10 cellular contexts compared by ENCODE assay signal in genomic region chr19:32318884-32319520, GRCh38. TPM values are rescaled to one million over a fixed set of nuclear protein-coding genes. Genes with fewer than 3 reads are reported as not detected.
DNase-seq lines count a peak whose midpoint lies in the region; ATAC-seq, FAIRE-seq and TF ChIP-seq lines count a peak whose summit lies in the region.
"Had no signal": no experiment of that assay in that cellular context is flagged by ENCODE, and none has a peak within 500 bp of the region (broad histone marks: within the 10 kb centered on the region; RNA-seq: fewer than 3 reads in every experiment).

No MANE protein-coding gene starts in this region.

- H4K20me1 ChIP-seq in SK-N-SH (ENCODE audit: insufficient read depth), result no peaks in the 10 kb centered on the region

- TF ChIP-seq RAD21 in SK-N-SH (IDR thresholded peaks at IDR 0.05; ENCODE audit: low read length), result peak; percentile 33; the same call in 1 of the 2 replicates

- no peaks in the 10 kb centered on the region for H3K4me1 ChIP-seq in SK-N-SH (ENCODE audit: control insufficient read depth in 1 of 2, insufficient read depth in 2 of 2, low read depth in 1 of 2, low read length in 1 of 2)

- H3K4me3 ChIP-seq in AG04449 (ENCODE audit: low read depth, low read length) (no peak overlapping the region), SK-N-SH (ENCODE audit: low read depth in 2 of 2, low read length in 1 of 2) (no peak overlapping the region), kidney epithelial cell (ENCODE audit: low read depth, low read length) (no peak overlapping the region)

- no peak for FAIRE-seq in RCC 7860 (lab: Jason Lieb, UNC)

- no peaks in the 10 kb centered on the region for H3K9me2 ChIP-seq in SK-N-SH

- H3K9ac ChIP-seq in SK-N-SH, result no peak overlapping the region

- POLR2A ChIA-PET in AG04449 (lab: Yijun Ruan, JAX), result no interaction called here
- POLR2A ChIA-PET in SK-N-SH (lab: Yijun Ruan, JAX), result interaction anchor here (0.6 kb wide), 1 partner anchor 17 kb away, joined by 3 read pairs; no protein-coding TSS in a partner anchor

- H3K9me3 ChIP-seq in SK-N-SH, result no peaks in the 10 kb centered on the region

- DNase-seq in AG04449 (ENCODE audit: low read depth, low spot score) (no peak), SK-N-SH (peak; percentile 64), kidney epithelial cell (ENCODE audit: low read depth) (no peak), RCC 7860 (ENCODE audit: low spot score) (no peak), activated gamma-delta T cell treated with Interleukin-2 at 50 U/mL for 16 hours (no peak)
- DNase-seq: kidney glomerular epithelial cell, NCI-H226 had no signal

- WGBS in SK-N-SH (ENCODE audit: low lambda C conversion rate), result 46% methylated on average over 5 of the region's 5 CpGs

- H3K36me3 ChIP-seq in SK-N-SH (replicated peaks in 1 of 2; ENCODE audit: control insufficient read depth in 1 of 2, insufficient read depth in 2 of 2, low read length in 1 of 2) (no peaks in the 10 kb centered on the region), kidney epithelial cell (ENCODE audit: control insufficient read depth, insufficient read depth, low read length) (no peaks in the 10 kb centered on the region)

- H3F3A ChIP-seq in SK-N-SH (replicated peaks; ENCODE audit: insufficient read depth), result no peaks in the 10 kb centered on the region

- H3K79me2 ChIP-seq in SK-N-SH (ENCODE audit: insufficient read depth), result no peaks in the 10 kb centered on the region

- CTCF ChIA-PET in AG04449 (lab: Yijun Ruan, JAX), result interaction anchor here (1.2 to 1.3 kb wide), 2 partner anchors 12 to 31 kb away, joined by 3 to 4 read pairs; no protein-coding TSS in a partner anchor
- CTCF ChIA-PET in SK-N-SH (lab: Yijun Ruan, JAX), result interaction anchor here (0.6 to 1.8 kb wide), 13 partner anchors 11 to 1653 kb away, joined by 3 to 6 read pairs (median 3); no protein-coding TSS in a partner anchor

- H2AFZ ChIP-seq in SK-N-SH (ENCODE audit: low read depth), result no peak overlapping the region

- H3K4me2 ChIP-seq in SK-N-SH, result no peak overlapping the region

- TF ChIP-seq CTCF in AG04449 (IDR thresholded peaks at IDR 0.05; ENCODE audit: insufficient read depth, low read length, missing control alignments) (peak; percentile 15), GM12873 (IDR thresholded peaks at IDR 0.05; ENCODE audit: insufficient read depth, low read depth, low read length, missing control alignments) (peak; percentile 39), SK-N-SH (IDR thresholded peaks at IDR 0.05) (peak; percentile 20; the same call in 1 of the 2 replicates), kidney epithelial cell (IDR thresholded peaks at IDR 0.05; ENCODE audit: insufficient read depth, low read length, poor library complexity, severe bottlenecking) (peak; percentile 19)

- H3K27ac ChIP-seq in SK-N-SH (ENCODE audit: low read depth in 2 of 2, low read length in 1 of 2), result no peak overlapping the region

- ATAC-seq in HG03442 (IDR thresholded peaks at IDR 0.05; ENCODE audit: unreplicated experiment), result no peak
- ATAC-seq in GM18502 (IDR thresholded peaks at IDR 0.05; ENCODE audit: poor library complexity, unreplicated experiment), result no peak

- TF ChIP-seq EP300 in SK-N-SH (IDR thresholded peaks at IDR 0.05; ENCODE audit: borderline replicate concordance in 1 of 2, low read depth in 1 of 2, low read length in 1 of 2), result no peak

- H3K27me3 ChIP-seq in SK-N-SH (ENCODE audit: insufficient read depth) (no peaks in the 10 kb centered on the region), kidney epithelial cell (ENCODE audit: control insufficient read depth, insufficient read depth, low read length) (no peaks in the 10 kb centered on the region)

TF ChIP-seq in SK-N-SH, 30 proteins besides CTCF, POLR2A, EP300 and RAD21:
- TF ChIP-seq FOSL2 (IDR thresholded peaks at IDR 0.05; ENCODE audit: borderline replicate concordance, low read depth), result no peak
- no peak for TF ChIP-seq FOXJ3 (CRISPR knock-in tag; IDR thresholded peaks at IDR 0.05)
- TF ChIP-seq MXI1 (IDR thresholded peaks at IDR 0.05; ENCODE audit: low read depth, low read length), result no peak
- no peak for TF ChIP-seq CHD2 (IDR thresholded peaks at IDR 0.05; ENCODE audit: low read length, partially characterized antibody)
- TF ChIP-seq FOXM1 (IDR thresholded peaks at IDR 0.05; ENCODE audit: low read depth), result no peak
- no peak for TF ChIP-seq GATA2 (CRISPR knock-in tag; IDR thresholded peaks at IDR 0.05)
- TF ChIP-seq EZH2phosphoT487 (IDR thresholded peaks at IDR 0.05; ENCODE audit: borderline replicate concordance, low read depth), result no peak
- TF ChIP-seq ZBTB33 (IDR thresholded peaks at IDR 0.05; ENCODE audit: borderline replicate concordance, low read depth), result no peak
- TF ChIP-seq NFIC (IDR thresholded peaks at IDR 0.05; ENCODE audit: borderline replicate concordance), result no peak
- no peak for TF ChIP-seq USF2 (IDR thresholded peaks at IDR 0.05; ENCODE audit: borderline replicate concordance, low read depth, low read length)
- TF ChIP-seq MEF2A (IDR thresholded peaks at IDR 0.05; ENCODE audit: borderline replicate concordance, low read depth), result no peak
- TF ChIP-seq POLR2AphosphoS5 (IDR thresholded peaks at IDR 0.05; ENCODE audit: low read depth, low read length), result no peak
- TF ChIP-seq RCOR1 (IDR thresholded peaks at IDR 0.05; ENCODE audit: low read length), result no peak
- TF ChIP-seq, protein P1, sequence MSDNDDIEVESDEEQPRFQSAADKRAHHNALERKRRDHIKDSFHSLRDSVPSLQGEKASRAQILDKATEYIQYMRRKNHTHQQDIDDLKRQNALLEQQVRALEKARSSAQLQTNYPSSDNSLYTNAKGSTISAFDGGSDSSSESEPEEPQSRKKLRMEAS (IDR thresholded peaks at IDR 0.05; ENCODE audit: low read depth), result no peak
- TF ChIP-seq TEAD4 (IDR thresholded peaks at IDR 0.05; ENCODE audit: borderline replicate concordance, insufficient read depth), result no peak
- no peak for TF ChIP-seq PBX3 (IDR thresholded peaks at IDR 0.05)
- no peak for TF ChIP-seq USF1 (IDR thresholded peaks at IDR 0.05; ENCODE audit: borderline replicate concordance, low read depth)
- no peak for TF ChIP-seq RFX5 (IDR thresholded peaks at IDR 0.05; ENCODE audit: low read length)

RNA-seq across cellular contexts. Expression of gene ZNF507, which starts 26.4 kb away (rescaled TPM):
- polyA plus RNA-seq in SK-N-SH (2012; rRNA removed), result 6.8 and 9.1 TPM in 2 replicates
- polyA plus RNA-seq in SK-N-SH (2012; cell fraction: cytosol; rRNA removed), result 7.8 and 8.8 TPM in 2 replicates
- 6.3 and 12.5 TPM in 2 replicates for polyA plus RNA-seq in SK-N-SH (2012; cell fraction: nucleus; rRNA removed)
- 12.5 and 13.9 TPM in 2 replicates for total RNA-seq in kidney epithelial cell
